ENCODE assay signal across 1 cellular context in genomic region chr7:131364767-131365344, GRCh38.
A peak's percentile ranks its signal among the peaks of the same experiment; 100 is the strongest.
TF ChIP-seq lines count a peak whose summit lies in the region.

No MANE protein-coding gene starts in this region.

TF ChIP-seq in K562, 482 proteins besides CTCF, POLR2A, EP300 and RAD21 (continued from another document and continues in another):
- no peak for TF ChIP-seq GTF2B (IDR thresholded peaks at IDR 0.05; ENCODE audit: extremely low read depth, insufficient read length)
- no peak for TF ChIP-seq RFX7 (CRISPR knock-in tag; IDR thresholded peaks at IDR 0.05)
- peak; percentile 43; the same call in 1 of the 2 replicates for TF ChIP-seq PKNOX1 (IDR thresholded peaks at IDR 0.05)
- TF ChIP-seq XRCC3 (IDR thresholded peaks at IDR 0.05), result no peak
- peak; percentile 75 for TF ChIP-seq MEIS2 (IDR thresholded peaks at IDR 0.05; ENCODE audit: partially characterized antibody)
- no peak for TF ChIP-seq ID3 (CRISPR knock-in tag; IDR thresholded peaks at IDR 0.05)
- no peak for TF ChIP-seq ID3 (tag; IDR thresholded peaks at IDR 0.05)
- TF ChIP-seq ZNF217 (CRISPR knock-in tag; IDR thresholded peaks at IDR 0.05), result no peak
- no peak for TF ChIP-seq RNF219 (CRISPR knock-in tag; IDR thresholded peaks at IDR 0.05)
- no peak for TF ChIP-seq PTRF (tag; IDR thresholded peaks at IDR 0.05)
- peak; percentile 48; the same call in 1 of the 2 replicates for TF ChIP-seq CC2D1A (IDR thresholded peaks at IDR 0.05)
- TF ChIP-seq ATF6 (CRISPR knock-in tag; IDR thresholded peaks at IDR 0.05), result no peak
- TF ChIP-seq ZNF511 (CRISPR knock-in tag; IDR thresholded peaks at IDR 0.05), result no peak
- TF ChIP-seq MBD2 (IDR thresholded peaks at IDR 0.05; ENCODE audit: borderline replicate concordance, low read depth), result no peak
- TF ChIP-seq TRIM25 (IDR thresholded peaks at IDR 0.05; ENCODE audit: borderline replicate concordance), result 0 out of 2 replicates have a peak, but pooled peaks have one; percentile 24
- no peak for TF ChIP-seq HES1 (IDR thresholded peaks at IDR 0.05; ENCODE audit: low read depth)
- no peak for TF ChIP-seq ELF2 (CRISPR knock-in tag; IDR thresholded peaks at IDR 0.05)
- no peak for TF ChIP-seq GABPB2 (CRISPR knock-in tag; conservative IDR thresholded peaks at IDR 0.05)
- no peak for TF ChIP-seq JUND (IDR thresholded peaks at IDR 0.05; ENCODE audit: borderline replicate concordance, low read depth, low read length)
- no peak for TF ChIP-seq JUND (tag; IDR thresholded peaks at IDR 0.05; ENCODE audit: borderline replicate concordance, low read depth, low read length)
- TF ChIP-seq RB1 (IDR thresholded peaks at IDR 0.05; ENCODE audit: low read depth), result no peak
- no peak for TF ChIP-seq RBM17 (IDR thresholded peaks at IDR 0.05; ENCODE audit: borderline replicate concordance, low read depth, low read length)
- no peak for TF ChIP-seq MED1 (CRISPR knock-in tag; IDR thresholded peaks at IDR 0.05; ENCODE audit: borderline replicate concordance)
- TF ChIP-seq BRCA1 (IDR thresholded peaks at IDR 0.05), result no peak
- no peak for TF ChIP-seq BRCA1 (CRISPR knock-in tag; IDR thresholded peaks at IDR 0.05)
- TF ChIP-seq ZNF766 (CRISPR knock-in tag; conservative IDR thresholded peaks at IDR 0.05), result no peak
- TF ChIP-seq ETV1 (tag; conservative IDR thresholded peaks at IDR 0.05; ENCODE audit: low read depth), result no peak
- TF ChIP-seq HOXB6 (CRISPR knock-in tag; IDR thresholded peaks at IDR 0.05; ENCODE audit: borderline replicate concordance), result no peak
- no peak for TF ChIP-seq GABPB1 (CRISPR knock-in tag; IDR thresholded peaks at IDR 0.05)
- TF ChIP-seq HDAC3 (IDR thresholded peaks at IDR 0.05; ENCODE audit: borderline replicate concordance, partially characterized antibody), result no peak
- TF ChIP-seq ZBTB2 (IDR thresholded peaks at IDR 0.05), result no peak
- no peak for TF ChIP-seq CSDE1 (IDR thresholded peaks at IDR 0.05)
- TF ChIP-seq ZBTB5 (IDR thresholded peaks at IDR 0.05), result no peak
- no peak for TF ChIP-seq EP400 (IDR thresholded peaks at IDR 0.05)
- no peak for TF ChIP-seq SRSF7 (optimal IDR thresholded peaks at IDR 0.05; ENCODE audit: low read depth, low read length)
- peak; percentile 74 for TF ChIP-seq CHAMP1 (IDR thresholded peaks at IDR 0.05)
- TF ChIP-seq RBM39 (optimal IDR thresholded peaks at IDR 0.05; ENCODE audit: low read depth, low read length), result no peak
- no peak for TF ChIP-seq ZNF197 (CRISPR knock-in tag; IDR thresholded peaks at IDR 0.05; ENCODE audit: low read depth)
- no peak for TF ChIP-seq SMARCE1 (IDR thresholded peaks at IDR 0.05)
- no peak for TF ChIP-seq PBX2 (CRISPR knock-in tag; IDR thresholded peaks at IDR 0.05; ENCODE audit: low read depth)
- no peak for TF ChIP-seq PBX2 (tag; conservative IDR thresholded peaks at IDR 0.05; ENCODE audit: low read depth)
